ENCODE assay signal across 1 cellular context in genomic region chr16:636206-637080, GRCh38.
A peak's percentile ranks its signal among the peaks of the same experiment; 100 is the strongest.
TF ChIP-seq lines count a peak whose summit lies in the region.

Gene METTL26 (minus strand): TSS chr16:636305. CDS start chr16:636290, 15 bp downstream.

TF ChIP-seq in K562, 482 proteins besides CTCF, POLR2A, EP300 and RAD21 (continued from another document and continues in another):
- TF ChIP-seq FUS (optimal IDR thresholded peaks at IDR 0.05; ENCODE audit: low read depth, low read length) (peak; percentile 74), ZBTB7A (IDR thresholded peaks at IDR 0.05; ENCODE audit: borderline replicate concordance, control insufficient read depth, low read depth, low read length) (peak; percentile 92), ZNF444 (CRISPR knock-in tag; IDR thresholded peaks at IDR 0.05) (no peak), LARP7 (IDR thresholded peaks at IDR 0.05) (no peak; the same call in 1 of the 2 replicates), SAP30 (IDR thresholded peaks at IDR 0.05; ENCODE audit: borderline replicate concordance, insufficient read depth, low read depth, low read length, poor library complexity, severe bottlenecking) (peak; percentile 77), ZBTB2 (IDR thresholded peaks at IDR 0.05) (peak; percentile 29; the same call in 1 of the 2 replicates), KLF1 (tag; IDR thresholded peaks at IDR 0.05) (peak; percentile 68), NELFE (IDR thresholded peaks at IDR 0.05; ENCODE audit: insufficient read depth, insufficient read length) (no peak), NR0B1 (IDR thresholded peaks at IDR 0.05; ENCODE audit: partially characterized antibody) (no peak), OTX1 (CRISPR knock-in tag; IDR thresholded peaks at IDR 0.05) (0 out of 2 replicates have a peak, but pooled peaks have one; percentile 36), ZBTB8A (IDR thresholded peaks at IDR 0.05; ENCODE audit: partially characterized antibody) (no peak), RBM22 (IDR thresholded peaks at IDR 0.05; ENCODE audit: low read depth, low read length, poor library complexity, severe bottlenecking) (peak; percentile 98), NR1H2 (CRISPR knock-in tag; IDR thresholded peaks at IDR 0.05) (peak; percentile 28), HMGN3 (IDR thresholded peaks at IDR 0.05; ENCODE audit: borderline replicate concordance, extremely low read depth, insufficient read length, low read depth, low read length) (peak; percentile 94), CHD4 (IDR thresholded peaks at IDR 0.05; ENCODE audit: insufficient read depth, insufficient replicate concordance, low read depth, low read length, poor library complexity, severe bottlenecking) (no peak), TRIM24 (IDR thresholded peaks at IDR 0.05) (peak in 1 of 2 experiments; percentile 36; a peak in 2 of 4 replicates), NKRF (IDR thresholded peaks at IDR 0.05; ENCODE audit: borderline replicate concordance) (peak; percentile 79; the same call in 1 of the 2 replicates), ATF7 (IDR thresholded peaks at IDR 0.05) (peak; percentile 77; the same call in 1 of the 2 replicates), ZFP36 (IDR thresholded peaks at IDR 0.05; ENCODE audit: low read depth, low read length, partially characterized antibody) (no peak), BCOR (IDR thresholded peaks at IDR 0.05) (no peak), STAG1 (CRISPR knock-in tag; IDR thresholded peaks at IDR 0.05; ENCODE audit: borderline replicate concordance) (no peak), FOXP1 (CRISPR knock-in tag; IDR thresholded peaks at IDR 0.05) (peak; percentile 64; the same call in 1 of the 2 replicates), FOXP4 (CRISPR knock-in tag; IDR thresholded peaks at IDR 0.05; ENCODE audit: borderline replicate concordance) (0 out of 2 replicates have a peak, but pooled peaks have one; percentile 48), FOXK1 (CRISPR knock-in tag; IDR thresholded peaks at IDR 0.05; ENCODE audit: borderline replicate concordance) (no peak), CREB1 (IDR thresholded peaks at IDR 0.05) (peak; percentile 62), CREB1 (CRISPR knock-in tag; IDR thresholded peaks at IDR 0.05) (peak; percentile 81), HDAC1 (IDR thresholded peaks at IDR 0.05) (peak; percentile 93 to 98), EGR1 (conservative IDR thresholded peaks at IDR 0.05) (peak; percentile 51)
- TF ChIP-seq, protein P1, sequence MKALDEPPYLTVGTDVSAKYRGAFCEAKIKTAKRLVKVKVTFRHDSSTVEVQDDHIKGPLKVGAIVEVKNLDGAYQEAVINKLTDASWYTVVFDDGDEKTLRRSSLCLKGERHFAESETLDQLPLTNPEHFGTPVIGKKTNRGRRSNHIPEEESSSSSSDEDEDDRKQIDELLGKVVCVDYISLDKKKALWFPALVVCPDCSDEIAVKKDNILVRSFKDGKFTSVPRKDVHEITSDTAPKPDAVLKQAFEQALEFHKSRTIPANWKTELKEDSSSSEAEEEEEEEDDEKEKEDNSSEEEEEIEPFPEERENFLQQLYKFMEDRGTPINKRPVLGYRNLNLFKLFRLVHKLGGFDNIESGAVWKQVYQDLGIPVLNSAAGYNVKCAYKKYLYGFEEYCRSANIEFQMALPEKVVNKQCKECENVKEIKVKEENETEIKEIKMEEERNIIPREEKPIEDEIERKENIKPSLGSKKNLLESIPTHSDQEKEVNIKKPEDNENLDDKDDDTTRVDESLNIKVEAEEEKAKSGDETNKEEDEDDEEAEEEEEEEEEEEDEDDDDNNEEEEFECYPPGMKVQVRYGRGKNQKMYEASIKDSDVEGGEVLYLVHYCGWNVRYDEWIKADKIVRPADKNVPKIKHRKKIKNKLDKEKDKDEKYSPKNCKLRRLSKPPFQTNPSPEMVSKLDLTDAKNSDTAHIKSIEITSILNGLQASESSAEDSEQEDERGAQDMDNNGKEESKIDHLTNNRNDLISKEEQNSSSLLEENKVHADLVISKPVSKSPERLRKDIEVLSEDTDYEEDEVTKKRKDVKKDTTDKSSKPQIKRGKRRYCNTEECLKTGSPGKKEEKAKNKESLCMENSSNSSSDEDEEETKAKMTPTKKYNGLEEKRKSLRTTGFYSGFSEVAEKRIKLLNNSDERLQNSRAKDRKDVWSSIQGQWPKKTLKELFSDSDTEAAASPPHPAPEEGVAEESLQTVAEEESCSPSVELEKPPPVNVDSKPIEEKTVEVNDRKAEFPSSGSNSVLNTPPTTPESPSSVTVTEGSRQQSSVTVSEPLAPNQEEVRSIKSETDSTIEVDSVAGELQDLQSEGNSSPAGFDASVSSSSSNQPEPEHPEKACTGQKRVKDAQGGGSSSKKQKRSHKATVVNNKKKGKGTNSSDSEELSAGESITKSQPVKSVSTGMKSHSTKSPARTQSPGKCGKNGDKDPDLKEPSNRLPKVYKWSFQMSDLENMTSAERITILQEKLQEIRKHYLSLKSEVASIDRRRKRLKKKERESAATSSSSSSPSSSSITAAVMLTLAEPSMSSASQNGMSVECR (CRISPR knock-in tag; IDR thresholded peaks at IDR 0.05) = peak; percentile 94
- TF ChIP-seq, protein P2, sequence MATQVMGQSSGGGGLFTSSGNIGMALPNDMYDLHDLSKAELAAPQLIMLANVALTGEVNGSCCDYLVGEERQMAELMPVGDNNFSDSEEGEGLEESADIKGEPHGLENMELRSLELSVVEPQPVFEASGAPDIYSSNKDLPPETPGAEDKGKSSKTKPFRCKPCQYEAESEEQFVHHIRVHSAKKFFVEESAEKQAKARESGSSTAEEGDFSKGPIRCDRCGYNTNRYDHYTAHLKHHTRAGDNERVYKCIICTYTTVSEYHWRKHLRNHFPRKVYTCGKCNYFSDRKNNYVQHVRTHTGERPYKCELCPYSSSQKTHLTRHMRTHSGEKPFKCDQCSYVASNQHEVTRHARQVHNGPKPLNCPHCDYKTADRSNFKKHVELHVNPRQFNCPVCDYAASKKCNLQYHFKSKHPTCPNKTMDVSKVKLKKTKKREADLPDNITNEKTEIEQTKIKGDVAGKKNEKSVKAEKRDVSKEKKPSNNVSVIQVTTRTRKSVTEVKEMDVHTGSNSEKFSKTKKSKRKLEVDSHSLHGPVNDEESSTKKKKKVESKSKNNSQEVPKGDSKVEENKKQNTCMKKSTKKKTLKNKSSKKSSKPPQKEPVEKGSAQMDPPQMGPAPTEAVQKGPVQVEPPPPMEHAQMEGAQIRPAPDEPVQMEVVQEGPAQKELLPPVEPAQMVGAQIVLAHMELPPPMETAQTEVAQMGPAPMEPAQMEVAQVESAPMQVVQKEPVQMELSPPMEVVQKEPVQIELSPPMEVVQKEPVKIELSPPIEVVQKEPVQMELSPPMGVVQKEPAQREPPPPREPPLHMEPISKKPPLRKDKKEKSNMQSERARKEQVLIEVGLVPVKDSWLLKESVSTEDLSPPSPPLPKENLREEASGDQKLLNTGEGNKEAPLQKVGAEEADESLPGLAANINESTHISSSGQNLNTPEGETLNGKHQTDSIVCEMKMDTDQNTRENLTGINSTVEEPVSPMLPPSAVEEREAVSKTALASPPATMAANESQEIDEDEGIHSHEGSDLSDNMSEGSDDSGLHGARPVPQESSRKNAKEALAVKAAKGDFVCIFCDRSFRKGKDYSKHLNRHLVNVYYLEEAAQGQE (CRISPR knock-in tag; IDR thresholded peaks at IDR 0.05; ENCODE audit: low read depth) = peak; percentile 57; the same call in 1 of the 2 replicates
- TF ChIP-seq, protein P3, sequence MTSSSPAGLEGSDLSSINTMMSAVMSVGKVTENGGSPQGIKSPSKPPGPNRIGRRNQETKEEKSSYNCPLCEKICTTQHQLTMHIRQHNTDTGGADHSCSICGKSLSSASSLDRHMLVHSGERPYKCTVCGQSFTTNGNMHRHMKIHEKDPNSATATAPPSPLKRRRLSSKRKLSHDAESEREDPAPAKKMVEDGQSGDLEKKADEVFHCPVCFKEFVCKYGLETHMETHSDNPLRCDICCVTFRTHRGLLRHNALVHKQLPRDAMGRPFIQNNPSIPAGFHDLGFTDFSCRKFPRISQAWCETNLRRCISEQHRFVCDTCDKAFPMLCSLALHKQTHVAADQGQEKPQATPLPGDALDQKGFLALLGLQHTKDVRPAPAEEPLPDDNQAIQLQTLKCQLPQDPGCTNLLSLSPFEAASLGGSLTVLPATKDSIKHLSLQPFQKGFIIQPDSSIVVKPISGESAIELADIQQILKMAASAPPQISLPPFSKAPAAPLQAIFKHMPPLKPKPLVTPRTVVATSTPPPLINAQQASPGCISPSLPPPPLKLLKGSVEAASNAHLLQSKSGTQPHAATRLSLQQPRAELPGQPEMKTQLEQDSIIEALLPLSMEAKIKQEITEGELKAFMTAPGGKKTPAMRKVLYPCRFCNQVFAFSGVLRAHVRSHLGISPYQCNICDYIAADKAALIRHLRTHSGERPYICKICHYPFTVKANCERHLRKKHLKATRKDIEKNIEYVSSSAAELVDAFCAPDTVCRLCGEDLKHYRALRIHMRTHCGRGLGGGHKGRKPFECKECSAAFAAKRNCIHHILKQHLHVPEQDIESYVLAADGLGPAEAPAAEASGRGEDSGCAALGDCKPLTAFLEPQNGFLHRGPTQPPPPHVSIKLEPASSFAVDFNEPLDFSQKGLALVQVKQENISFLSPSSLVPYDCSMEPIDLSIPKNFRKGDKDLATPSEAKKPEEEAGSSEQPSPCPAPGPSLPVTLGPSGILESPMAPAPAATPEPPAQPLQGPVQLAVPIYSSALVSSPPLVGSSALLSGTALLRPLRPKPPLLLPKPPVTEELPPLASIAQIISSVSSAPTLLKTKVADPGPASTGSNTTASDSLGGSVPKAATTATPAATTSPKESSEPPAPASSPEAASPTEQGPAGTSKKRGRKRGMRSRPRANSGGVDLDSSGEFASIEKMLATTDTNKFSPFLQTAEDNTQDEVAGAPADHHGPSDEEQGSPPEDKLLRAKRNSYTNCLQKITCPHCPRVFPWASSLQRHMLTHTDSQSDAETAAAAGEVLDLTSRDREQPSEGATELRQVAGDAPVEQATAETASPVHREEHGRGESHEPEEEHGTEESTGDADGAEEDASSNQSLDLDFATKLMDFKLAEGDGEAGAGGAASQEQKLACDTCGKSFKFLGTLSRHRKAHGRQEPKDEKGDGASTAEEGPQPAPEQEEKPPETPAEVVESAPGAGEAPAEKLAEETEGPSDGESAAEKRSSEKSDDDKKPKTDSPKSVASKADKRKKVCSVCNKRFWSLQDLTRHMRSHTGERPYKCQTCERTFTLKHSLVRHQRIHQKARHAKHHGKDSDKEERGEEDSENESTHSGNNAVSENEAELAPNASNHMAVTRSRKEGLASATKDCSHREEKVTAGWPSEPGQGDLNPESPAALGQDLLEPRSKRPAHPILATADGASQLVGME (CRISPR knock-in tag; IDR thresholded peaks at IDR 0.05) = peak; percentile 60; the same call in 1 of the 2 replicates
- TF ChIP-seq, protein P4, sequence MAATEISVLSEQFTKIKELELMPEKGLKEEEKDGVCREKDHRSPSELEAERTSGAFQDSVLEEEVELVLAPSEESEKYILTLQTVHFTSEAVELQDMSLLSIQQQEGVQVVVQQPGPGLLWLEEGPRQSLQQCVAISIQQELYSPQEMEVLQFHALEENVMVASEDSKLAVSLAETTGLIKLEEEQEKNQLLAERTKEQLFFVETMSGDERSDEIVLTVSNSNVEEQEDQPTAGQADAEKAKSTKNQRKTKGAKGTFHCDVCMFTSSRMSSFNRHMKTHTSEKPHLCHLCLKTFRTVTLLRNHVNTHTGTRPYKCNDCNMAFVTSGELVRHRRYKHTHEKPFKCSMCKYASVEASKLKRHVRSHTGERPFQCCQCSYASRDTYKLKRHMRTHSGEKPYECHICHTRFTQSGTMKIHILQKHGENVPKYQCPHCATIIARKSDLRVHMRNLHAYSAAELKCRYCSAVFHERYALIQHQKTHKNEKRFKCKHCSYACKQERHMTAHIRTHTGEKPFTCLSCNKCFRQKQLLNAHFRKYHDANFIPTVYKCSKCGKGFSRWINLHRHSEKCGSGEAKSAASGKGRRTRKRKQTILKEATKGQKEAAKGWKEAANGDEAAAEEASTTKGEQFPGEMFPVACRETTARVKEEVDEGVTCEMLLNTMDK (IDR thresholded peaks at IDR 0.05; ENCODE audit: borderline replicate concordance, insufficient read depth, low read depth, low read length, poor library complexity, severe bottlenecking) = peak; percentile 45
